In genomic region chr11:63920126-63920869, GRCh38 we compare ENCODE assay signal across 9 cellular contexts. TPM values are rescaled to one million over a fixed set of nuclear protein-coding genes. Genes with fewer than 3 reads are reported as not detected.
A peak's percentile ranks its signal among the peaks of the same experiment; 100 is the strongest.
DNase-seq lines count a peak whose midpoint lies in the region; ATAC-seq and TF ChIP-seq lines count a peak whose summit lies in the region.
"Had no signal": no experiment of that assay in that cellular context is flagged by ENCODE, and none has a peak within 500 bp of the region (broad histone marks: within the 10 kb centered on the region; RNA-seq: fewer than 3 reads in every experiment).

No MANE protein-coding gene starts in this region.

- peaks cover 29% of the 10 kb centered on the region for H3K27me3 ChIP-seq in OCI-LY3 (ENCODE audit: low read depth, low read length)
- no peaks in the 10 kb centered on the region for H3K27me3 ChIP-seq in tibial nerve

- H3K9ac ChIP-seq in OCI-LY3 (ENCODE audit: low read length): peak overlapping the region; percentile 85

- H3K27ac ChIP-seq in OCI-LY3 (ENCODE audit: low read length) (peak overlapping the region; percentile 45), tibial nerve (peak overlapping the region in 3 of 4 donors; percentile 52 to 80 (median 75))

- H3K4me1 Mint-ChIP-seq in mesothelial cell of epicardium: peaks cover 32% of the 10 kb centered on the region

- peaks cover 34% of the 10 kb centered on the region for H3K4me1 ChIP-seq in OCI-LY3 (ENCODE audit: low read length)
- peaks cover 0 to 54% (median 42%) of the 10 kb centered on the region in 4 donors for H3K4me1 ChIP-seq in tibial nerve

- no peak for TF ChIP-seq EP300 in tibial nerve (IDR thresholded peaks at IDR 0.05)

- TF ChIP-seq CTCF in OCI-LY3 (IDR thresholded peaks at IDR 0.05; ENCODE audit: low read depth, low read length): no peak
- no peak for TF ChIP-seq CTCF in fibroblast of pulmonary artery (IDR thresholded peaks at IDR 0.05; ENCODE audit: low read length, missing control alignments)
- no peak for TF ChIP-seq CTCF in mesothelial cell of epicardium (IDR thresholded peaks at IDR 0.05; ENCODE audit: unreplicated experiment)
- no peak for TF ChIP-seq CTCF in tibial nerve (IDR thresholded peaks at IDR 0.05)
- no peak for TF ChIP-seq CTCF in lower leg skin (IDR thresholded peaks at IDR 0.05)

- peak overlapping the region; percentile 50 for H3K27ac Mint-ChIP-seq in mesothelial cell of epicardium

- 26 to 49% methylated on average over 16 to 19 of the region's 21 CpGs for WGBS in tibial nerve, 2 donors
- WGBS in lower leg skin, 2 donors: 53 to 59% methylated on average over 20 to 21 of the region's 21 CpGs

- no peaks in the 10 kb centered on the region for H4K20me1 ChIP-seq in OCI-LY3 (ENCODE audit: insufficient read depth, low read length)

- H3K4me3 Mint-ChIP-seq in mesothelial cell of epicardium: peak overlapping the region; percentile 56

- TF ChIP-seq POLR2A in tibial nerve (IDR thresholded peaks at IDR 0.05) (no peak), lower leg skin (IDR thresholded peaks at IDR 0.05) (no peak)

- no peaks in the 10 kb centered on the region for H3K9me3 ChIP-seq in OCI-LY3 (ENCODE audit: insufficient read depth, low read length)
- no peaks in the 10 kb centered on the region for H3K9me3 ChIP-seq in tibial nerve

- H3K79me2 ChIP-seq in OCI-LY3 (ENCODE audit: low read length): no peaks in the 10 kb centered on the region

- H3K36me3 ChIP-seq in OCI-LY3 (replicated peaks; ENCODE audit: low read depth, low read length) (no peaks in the 10 kb centered on the region), tibial nerve (no peaks in the 10 kb centered on the region)

- ATAC-seq in HG03442 (IDR thresholded peaks at IDR 0.05; ENCODE audit: unreplicated experiment): no peak
- ATAC-seq: activated CD4-positive, CD25-positive, alpha-beta regulatory T cell treated with anti-CD3 and anti-CD28 coated beads, Interleukin-2, amount 50 U/mL, for 24 hours had no signal

- intact Hi-C loops in lower leg skin (cut with DNase I; ENCODE audit: low total_unique reads): no loop called here

- no peaks in the 10 kb centered on the region for H3K9me3 Mint-ChIP-seq in mesothelial cell of epicardium

- no peaks in the 10 kb centered on the region for H3K27me3 Mint-ChIP-seq in mesothelial cell of epicardium (ENCODE audit: low read depth)

- H3K4me3 ChIP-seq in OCI-LY3 (ENCODE audit: low read length) (peak overlapping the region; percentile 89), fibroblast of pulmonary artery (replicated peaks; ENCODE audit: low read depth, low read length) (no peak overlapping the region), tibial nerve (no peak overlapping the region), lower leg skin (ENCODE audit: low read depth, poor library complexity, severe bottlenecking) (no peak overlapping the region)

- peak; percentile 20 for DNase-seq in fibroblast of pulmonary artery (ENCODE audit: low read depth)
- no peak for DNase-seq in mesothelial cell of epicardium (ENCODE audit: low spot score in 2 of 2, unreplicated experiment in 2 of 2)
- DNase-seq in tibial nerve (ENCODE audit: low spot score in 2 of 2): no peak
- DNase-seq in activated CD4-positive, CD25-positive, alpha-beta regulatory T cell treated with anti-CD3 and anti-CD28 coated beads, Interleukin-2, amount 50 U/mL, for 72 hours: no peak
- DNase-seq in NCI-H226: no peak
- DNase-seq in lower leg skin (ENCODE audit: low spot score in 2 of 2): no peak

- H3K36me3 Mint-ChIP-seq in mesothelial cell of epicardium: no peaks in the 10 kb centered on the region

- peak overlapping the region; percentile 85; the same call in 1 of the 2 replicates for H2AFZ ChIP-seq in OCI-LY3 (ENCODE audit: low read depth, low read length)

- peak overlapping the region; percentile 100 for H3K4me2 ChIP-seq in OCI-LY3 (ENCODE audit: low read length)

RNA-seq across cellular contexts. Expression of gene RCOR2, which starts 3.3 kb away (rescaled TPM):
- total RNA-seq in mesothelial cell of epicardium (28.6 to 33.7 TPM (median 30.6 TPM) in 3 replicates), tibial nerve (1 to 10 TPM in 1 of 4 donors, under 1 TPM in 1, not detected in 2; 0.22 to 1.6 TPM), lower leg skin (under 1 TPM in 1 of 4 donors, not detected in 3; 0.16 TPM)

RNA-seq across cellular contexts. Expression of gene NAA40, which starts 18.5 kb away (rescaled TPM):
- total RNA-seq in mesothelial cell of epicardium: 50.7 to 53.7 TPM (median 51.4 TPM) in 3 replicates
- 10 to 100 TPM in 1 of 4 donors, 1 to 10 TPM in 3; 4.9 to 13.5 (median 5.6) TPM for total RNA-seq in tibial nerve
- 10 to 100 TPM in 1 of 4 donors, 1 to 10 TPM in 3; 3.0 to 10.2 (median 6.1) TPM for total RNA-seq in lower leg skin

RNA-seq across cellular contexts. Expression of gene COX8A, which starts 54.1 kb away (rescaled TPM):
- 169 to 178 TPM (median 177 TPM) in 3 replicates for total RNA-seq in mesothelial cell of epicardium
- total RNA-seq in tibial nerve: 100 to 1,000 TPM; 337 to 421 (median 383) TPM
- total RNA-seq in lower leg skin: 100 to 1,000 TPM; 373 to 510 (median 455) TPM

Comparison
In these comparisons a context has a peak if more than half of its experiments do, and no peak if none do; other contexts are left out.
1. RNA of gene RCOR2, which starts 3.3 kb away (total RNA-seq): 28.6 to 33.7 TPM in mesothelial cell of epicardium; 0.22 to 1.6 TPM in tibial nerve and 0.16 TPM in lower leg skin; every median in the first group is over 10 times any median in the second.